Comparison of ENCODE assay signal across 20 cellular contexts in genomic region chr3:176633511-176633910, GRCh38.
DNase-seq lines count a peak whose midpoint lies in the region; TF ChIP-seq lines count a peak whose summit lies in the region.
"Had no signal": no experiment of that assay in that cellular context is flagged by ENCODE, and none has a peak within 500 bp of the region (broad histone marks: within the 10 kb centered on the region; RNA-seq: fewer than 3 reads in every experiment).

No MANE protein-coding gene starts in this region.

- peaks cover 24% of the 10 kb centered on the region for H3K27me3 ChIP-seq in MG63
- H3K27me3 ChIP-seq in neural progenitor cell = no peaks in the 10 kb centered on the region
- H3K27me3 ChIP-seq: vagina had no signal

- TF ChIP-seq CTCF in choroid plexus epithelial cell (conservative IDR thresholded peaks at IDR 0.05; ENCODE audit: low read depth, low read length) (peak; percentile 5), neural progenitor cell (IDR thresholded peaks at IDR 0.05) (peak; percentile 41)

- H3K79me2 ChIP-seq in neural progenitor cell (ENCODE audit: low read depth) = no peaks in the 10 kb centered on the region

- no peaks in the 10 kb centered on the region for H3K27me3 Mint-ChIP-seq in neural progenitor cell (ENCODE audit: insufficient read depth, low read depth)
- H3K27me3 Mint-ChIP-seq: activated CD8-positive, alpha-beta memory T cell treated with anti-CD3 and anti-CD28 coated beads, Interleukin-2, amount 10 ng/mL, durations not matched to agents 7 days and 5 days; natural killer cell treated with Interleukin-12 subunit alpha and Interleukin-12 subunit beta and Interleukin-15 and Interleukin-18, amount 100 ng/mL, for 72 hours; progenitor cell of endocrine pancreas had no signal

- no peaks in the 10 kb centered on the region for H3F3A ChIP-seq in neural progenitor cell (ENCODE audit: low read depth)

- no peaks in the 10 kb centered on the region for H4K20me1 ChIP-seq in neural progenitor cell (ENCODE audit: low read depth)

- H3K9me3 Mint-ChIP-seq in neural progenitor cell = no peaks in the 10 kb centered on the region
- H3K9me3 Mint-ChIP-seq: activated T-helper 2 cell treated with anti-CD3 and anti-CD28 coated beads, Interferon-gamma antibody, Interleukin-2, Interleukin-4, amounts not matched to agents 10 μg/mL and 5 μg/mL and 100 μg/mL, durations not matched to agents 14 hours and 24 hours and 36 hours had no signal

- H3K4me1 ChIP-seq in neural progenitor cell = peaks cover 8% of the 10 kb centered on the region
- H3K4me1 ChIP-seq: vagina had no signal

- H3K36me3 ChIP-seq in MG63 (no peaks in the 10 kb centered on the region), neural progenitor cell (no peaks in the 10 kb centered on the region)
- H3K36me3 ChIP-seq: vagina had no signal

- H3K4me3 ChIP-seq in MG63 (no peak overlapping the region), choroid plexus epithelial cell (ENCODE audit: low read depth, low read length) (no peak overlapping the region), neural progenitor cell (no peak overlapping the region)
- H3K4me3 ChIP-seq: smooth muscle cell, vagina had no signal

- H3K4me3 Mint-ChIP-seq in neural progenitor cell = no peak overlapping the region
- H3K4me3 Mint-ChIP-seq: activated CD4-positive, alpha-beta T cell treated with anti-CD3 and anti-CD28 coated beads for 36 hours; activated CD8-positive, alpha-beta memory T cell treated with anti-CD3 and anti-CD28 coated beads, Interleukin-2, amount 10 ng/mL, durations not matched to agents 7 days and 5 days; CD14-positive monocyte; natural killer cell treated with Interleukin-12 subunit alpha and Interleukin-12 subunit beta and Interleukin-15 and Interleukin-18, amount 100 ng/mL, for 72 hours had no signal

- no peak overlapping the region for H3K27ac Mint-ChIP-seq in neural progenitor cell
- H3K27ac Mint-ChIP-seq: activated CD4-positive, alpha-beta T cell treated with anti-CD3 and anti-CD28 coated beads for 36 hours; activated CD8-positive, alpha-beta memory T cell treated with anti-CD3 and anti-CD28 coated beads, Interleukin-2, amount 10 ng/mL, durations not matched to agents 7 days and 5 days; activated T-helper 2 cell treated with anti-CD3 and anti-CD28 coated beads, Interferon-gamma antibody, Interleukin-2, Interleukin-4, amounts not matched to agents 10 μg/mL and 5 μg/mL and 100 μg/mL, durations not matched to agents 14 hours and 24 hours and 36 hours; CD14-positive monocyte; natural killer cell treated with Interleukin-12 subunit alpha and Interleukin-12 subunit beta and Interleukin-15 and Interleukin-18, amount 100 ng/mL, for 72 hours; progenitor cell of endocrine pancreas had no signal

- H3K27ac ChIP-seq in neural progenitor cell = no peak overlapping the region
- H3K27ac ChIP-seq: KMS-11, vagina had no signal

- H2AFZ ChIP-seq in neural progenitor cell (replicated peaks) = peak overlapping the region; percentile 93

- H3K4me2 ChIP-seq in neural progenitor cell = peak overlapping the region; percentile 53
- H3K4me2 ChIP-seq: KMS-11, smooth muscle cell had no signal

- H3K9ac ChIP-seq in neural progenitor cell = no peak overlapping the region
- H3K9ac ChIP-seq: KMS-11 had no signal

- no peaks in the 10 kb centered on the region for H3K36me3 Mint-ChIP-seq in neural progenitor cell
- H3K36me3 Mint-ChIP-seq: activated CD8-positive, alpha-beta memory T cell treated with anti-CD3 and anti-CD28 coated beads, Interleukin-2, amount 10 ng/mL, durations not matched to agents 7 days and 5 days; CD14-positive monocyte; natural killer cell treated with Interleukin-12 subunit alpha and Interleukin-12 subunit beta and Interleukin-15 and Interleukin-18, amount 100 ng/mL, for 72 hours had no signal

- H3K9me3 ChIP-seq in MG63 (no peaks in the 10 kb centered on the region), neural progenitor cell (ENCODE audit: low read depth) (no peaks in the 10 kb centered on the region)
- H3K9me3 ChIP-seq: vagina had no signal

- DNase-seq in ELF-1 (ENCODE audit: low read depth, low spot score) (peak; percentile 68), MG63 (peak; percentile 3), choroid plexus epithelial cell (ENCODE audit: low read depth) (no peak), neural progenitor cell (ENCODE audit: low spot score) (peak; percentile 57), RPMI8226 (no peak), OCI-M2 (lab: John Stamatoyannopoulos, UW; ENCODE audit: unreplicated experiment) (no peak), T1000 (lab: John Stamatoyannopoulos, UW) (no peak)
- DNase-seq: activated CD4-positive, alpha-beta T cell treated with anti-CD3 and anti-CD28 coated beads for 36 hours; activated CD8-positive, alpha-beta memory T cell treated with anti-CD3 and anti-CD28 coated beads, Interleukin-2, amount 10 ng/mL, durations not matched to agents 7 days and 5 days; DMS79 treated with DMSO at 0.1 percent for 48 hours; kidney glomerular epithelial cell; NCI-H1092 treated with DMSO at 0.1 percent for 48 hours; stimulated activated CD4-positive, alpha-beta T cell treated with anti-CD3 and anti-CD28 coated beads, Interleukin-4, amount 100 ng/mL, for 24 hours had no signal

- no peaks in the 10 kb centered on the region for H3K4me1 Mint-ChIP-seq in neural progenitor cell
- H3K4me1 Mint-ChIP-seq: activated CD4-positive, alpha-beta T cell treated with anti-CD3 and anti-CD28 coated beads for 36 hours; activated CD8-positive, alpha-beta memory T cell treated with anti-CD3 and anti-CD28 coated beads, Interleukin-2, amount 10 ng/mL, durations not matched to agents 7 days and 5 days; CD14-positive monocyte had no signal

Comparison
In these comparisons a context has a peak if more than half of its experiments do, and no peak if none do; other contexts are left out.
1. DNase-seq: peak in ELF-1 (single experiment), MG63 (single experiment) and neural progenitor cell (single experiment); none in choroid plexus epithelial cell (single experiment), RPMI8226 (single experiment), OCI-M2 (single experiment) and T1000 (single experiment).